1 cellular context compared by ENCODE assay signal in the genomic region with DNA sequence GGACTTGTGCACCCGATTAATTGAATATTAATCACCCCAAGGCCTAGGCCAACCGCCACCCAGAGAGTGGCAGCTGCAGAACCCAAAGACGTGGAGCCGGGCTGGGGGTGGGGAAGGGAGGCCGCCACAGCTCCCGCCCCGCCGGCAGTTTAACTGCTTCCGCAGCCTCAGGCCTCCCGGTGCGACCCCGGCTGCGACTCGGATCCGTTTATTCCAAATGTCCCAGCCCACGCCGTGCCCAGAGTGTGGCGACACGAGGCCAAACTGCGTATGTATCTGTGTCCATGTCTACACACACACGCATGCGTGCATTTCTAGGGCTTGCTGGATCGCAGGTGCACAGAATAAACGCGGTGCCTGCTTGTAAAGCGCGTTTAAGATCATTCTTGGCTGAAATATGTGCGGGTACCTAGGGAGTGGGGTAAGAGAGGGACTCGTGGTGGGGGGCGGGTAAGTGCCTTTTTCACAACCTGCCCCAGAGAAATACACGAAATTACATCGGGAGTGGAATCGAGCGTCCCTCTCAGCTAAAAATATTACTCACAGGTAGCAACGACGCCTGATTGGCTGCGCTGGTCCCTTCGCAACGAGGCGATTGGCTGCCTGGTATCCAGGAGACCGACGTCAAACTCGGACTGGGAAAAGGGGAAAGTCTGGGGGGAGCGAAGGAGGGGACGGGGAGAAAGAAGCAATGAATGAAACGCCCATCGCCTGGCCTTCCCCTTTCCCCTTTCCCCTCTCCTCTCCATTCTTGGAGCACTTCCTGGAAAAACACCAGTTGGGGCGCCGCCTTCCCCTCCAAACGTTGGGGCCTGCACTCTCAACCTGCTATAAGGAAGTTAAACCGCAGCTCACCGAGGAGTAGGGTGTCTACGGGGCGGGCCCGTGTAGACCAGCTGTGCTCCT.
TF ChIP-seq lines count a peak whose summit lies in the region.

No MANE protein-coding gene starts in this region.

TF ChIP-seq in endothelial cell of umbilical vein, 7 proteins besides CTCF, POLR2A, EP300 and RAD21 (continued from another document):
- TF ChIP-seq JUN (IDR thresholded peaks at IDR 0.05; ENCODE audit: borderline replicate concordance, insufficient read depth, insufficient read length, low read depth): no peak
- no peak for TF ChIP-seq EZH2 (IDR thresholded peaks at IDR 0.05; ENCODE audit: borderline replicate concordance, low read depth, low read length, severe bottlenecking)
- TF ChIP-seq MYC (IDR thresholded peaks at IDR 0.05; ENCODE audit: low read depth, low read length): no peak
- TF ChIP-seq POLR2AphosphoS5 (IDR thresholded peaks at IDR 0.05; ENCODE audit: insufficient read depth, low read depth, low read length): no peak
